Comparison of ENCODE assay signal across 19 cellular contexts in genomic region chr18:75868031-75868430, GRCh38.
"Had no signal": no experiment of that assay in that cellular context is flagged by ENCODE, and none has a peak within 500 bp of the region (broad histone marks: within the 10 kb centered on the region; RNA-seq: fewer than 3 reads in every experiment).

No MANE protein-coding gene starts in this region.

- H3K36me3 ChIP-seq: heart left ventricle, neural progenitor cell, prostate gland, right lobe of liver, suprapubic skin, thyroid gland, upper lobe of left lung, uterus had no signal

- H3K4me2 ChIP-seq: neural progenitor cell had no signal

- H2AFZ ChIP-seq: neural progenitor cell, parathyroid adenoma had no signal

- H3K4me3 Mint-ChIP-seq: natural killer cell treated with Interleukin-12 subunit alpha and Interleukin-12 subunit beta and Interleukin-15 and Interleukin-18, amount 100 ng/mL, for 72 hours; neural progenitor cell had no signal

- H3K27me3 ChIP-seq: neural progenitor cell, right lobe of liver, suprapubic skin, thyroid gland, upper lobe of left lung, uterus had no signal

- DNase-seq: effector CD4-positive, alpha-beta T cell; foreskin melanocyte; heart left ventricle; hippocampal formation; kidney glomerular epithelial cell; mucosa of descending colon; occipital lobe; right lobe of liver; stimulated activated CD4-positive, alpha-beta T cell treated with anti-CD3 and anti-CD28 coated beads, Interleukin-12 subunit alpha, Interleukin-12 subunit beta, amount 100 ng/mL, for 4 hours; stimulated activated naive CD4-positive, alpha-beta T cell treated with Interleukin-2 at 50 U/mL for 16 hours; thyroid gland; upper lobe of left lung; uterus had no signal

- ATAC-seq: heart left ventricle; mucosa of descending colon; natural killer cell treated with Interleukin-12 subunit alpha and Interleukin-12 subunit beta and Interleukin-15 and Interleukin-18, amount 100 ng/mL, for 72 hours; right lobe of liver had no signal

- H3K79me2 ChIP-seq: parathyroid adenoma had no signal

- H3K27ac Mint-ChIP-seq: natural killer cell treated with Interleukin-12 subunit alpha and Interleukin-12 subunit beta and Interleukin-15 and Interleukin-18, amount 100 ng/mL, for 72 hours; neural progenitor cell had no signal

- H3K9me3 Mint-ChIP-seq: natural killer cell treated with Interleukin-12 subunit alpha and Interleukin-12 subunit beta and Interleukin-15 and Interleukin-18, amount 100 ng/mL, for 72 hours; neural progenitor cell had no signal

- H3K27ac ChIP-seq: coronary artery, neural progenitor cell, parathyroid adenoma, prostate gland, right lobe of liver, suprapubic skin, thyroid gland, upper lobe of left lung had no signal

- H3K36me3 Mint-ChIP-seq: natural killer cell treated with Interleukin-12 subunit alpha and Interleukin-12 subunit beta and Interleukin-15 and Interleukin-18, amount 100 ng/mL, for 72 hours; neural progenitor cell had no signal

- H3K9ac ChIP-seq: neural progenitor cell, parathyroid adenoma had no signal

- H3K4me1 ChIP-seq: parathyroid adenoma, prostate gland, right lobe of liver, suprapubic skin, thyroid gland, upper lobe of left lung, uterus had no signal

- H3K9me3 ChIP-seq: heart left ventricle, mucosa of descending colon, prostate gland, right lobe of liver, suprapubic skin, thyroid gland, upper lobe of left lung, uterus had no signal

- H3K4me3 ChIP-seq: coronary artery, heart left ventricle, mucosa of descending colon, neural progenitor cell, prostate gland, right lobe of liver, suprapubic skin, thyroid gland, upper lobe of left lung, uterus had no signal
